ENCODE assay signal across 8 cellular contexts in genomic region chr6:166515072-166515810, GRCh38.
DNase-seq lines count a peak whose midpoint lies in the region; ATAC-seq and TF ChIP-seq lines count a peak whose summit lies in the region.

No MANE protein-coding gene starts in this region.

- no peak overlapping the region for H3K4me3 ChIP-seq in BE2C (ENCODE audit: low read depth, low read length)

- DNase-seq in BE2C (peak; percentile 75), LHCN-M2 (ENCODE audit: low read depth) (peak; percentile 92), non-pigmented ciliary epithelial cell (ENCODE audit: low read depth) (peak; percentile 46), NCI-H345 treated with DMSO at 0.1 percent for 48 hours (lab: John Stamatoyannopoulos, UW; ENCODE audit: unreplicated experiment) (no peak), NCI-H345 (lab: John Stamatoyannopoulos, UW) (no peak)
- DNase-seq in activated naive CD4-positive, alpha-beta T cell treated with anti-CD3 and anti-CD28 coated beads, Interleukin-2, amount 50 U/mL, for 16 hours: peak; percentile 52

- no peaks in the 10 kb centered on the region for H3K9me3 ChIP-seq in BE2C

- H3K4me1 ChIP-seq in BE2C: no peaks in the 10 kb centered on the region; the same call in 1 of the 2 replicates

- peak; percentile 35 for TF ChIP-seq CTCF in BE2C (IDR thresholded peaks at IDR 0.05; ENCODE audit: low read depth, low read length)

- no peaks in the 10 kb centered on the region for H3K27me3 ChIP-seq in BE2C

- no peaks in the 10 kb centered on the region for H3K36me3 ChIP-seq in BE2C

- ATAC-seq in HG03439 (IDR thresholded peaks at IDR 0.05; ENCODE audit: unreplicated experiment) (no peak), GM21526 (IDR thresholded peaks at IDR 0.05; ENCODE audit: low FRiP score, unreplicated experiment) (no peak)

Comparison
In these comparisons a context has a peak if more than half of its experiments do, and no peak if none do; other contexts are left out.
1. DNase-seq: peak in BE2C (single experiment), LHCN-M2 (single experiment), activated naive CD4-positive, alpha-beta T cell treated with anti-CD3 and anti-CD28 coated beads, Interleukin-2, amount 50 U/mL, for 16 hours (single experiment) and non-pigmented ciliary epithelial cell (single experiment); none in NCI-H345 treated with DMSO at 0.1 percent for 48 hours (single experiment) and NCI-H345 (single experiment).